Comparison of ENCODE assay signal across 13 cellular contexts in genomic region chr5:56183507-56183906, GRCh38. TPM values are rescaled to one million over a fixed set of nuclear protein-coding genes. Genes with fewer than 3 reads are reported as not detected.
A peak's percentile ranks its signal among the peaks of the same experiment; 100 is the strongest.
DNase-seq lines count a peak whose midpoint lies in the region; ATAC-seq, FAIRE-seq and TF ChIP-seq lines count a peak whose summit lies in the region.
"Had no signal": no experiment of that assay in that cellular context is flagged by ENCODE, and none has a peak within 500 bp of the region (broad histone marks: within the 10 kb centered on the region; RNA-seq: fewer than 3 reads in every experiment).

No MANE protein-coding gene starts in this region.

- in situ Hi-C loops in astrocyte of the cerebellum (cut with HindIII; ENCODE audit: low sequenced_read_pairs) = loop anchor here (25.0 kb wide), 1 partner anchor 196 kb away; the partner anchor contains the start of gene IL6ST

- H3K4me3 ChIP-seq in astrocyte of the cerebellum (ENCODE audit: low read depth, low read length) = no peak overlapping the region
- H3K4me3 ChIP-seq: upper lobe of right lung had no signal

- DNase-seq in AG20443 (ENCODE audit: low spot score) (peak; percentile 63), astrocyte of the cerebellum (ENCODE audit: low read depth) (peak; percentile 82), left kidney (ENCODE audit: low read depth, low spot score) (peak; percentile 88), pons (ENCODE audit: low spot score) (no peak), H9 (no peak), GM19239 (ENCODE audit: insufficient read length, low spot score) (no peak)
- DNase-seq in effector memory CD8-positive, alpha-beta T cell = no peak
- DNase-seq: DND-41; NCI-H1105 treated with DMSO at 0.1 percent for 48 hours; stimulated activated CD4-positive, alpha-beta T cell treated with anti-CD3 and anti-CD28 coated beads, Interleukin-4, amount 100 ng/mL, for 4 hours; upper lobe of right lung had no signal

- H3K9me3 Mint-ChIP-seq in H9 = no peaks in the 10 kb centered on the region
- H3K9me3 Mint-ChIP-seq in effector memory CD8-positive, alpha-beta T cell = no peaks in the 10 kb centered on the region
- H3K9me3 Mint-ChIP-seq: natural killer cell treated with Interleukin-12 subunit alpha and Interleukin-12 subunit beta and Interleukin-15 and Interleukin-18, amount 100 ng/mL, for 72 hours had no signal

- H3T11ph ChIP-seq in H9 (ENCODE audit: low read length) = no peak overlapping the region

- H3K4ac ChIP-seq in H9 (ENCODE audit: low read depth, low read length) = no peak overlapping the region

- no peak overlapping the region for H3K56ac ChIP-seq in H9 (ENCODE audit: insufficient read length, low read depth, low read length)

- H3K27ac ChIP-seq in H9 (ENCODE audit: insufficient read length, low read depth, low read length) = no peak overlapping the region
- H3K27ac ChIP-seq: upper lobe of right lung had no signal

- H3K4me2 ChIP-seq in H9 (ENCODE audit: insufficient read depth, insufficient read length, low read length) = no peak overlapping the region

- FAIRE-seq in GM19239 (lab: Jason Lieb, UNC) = no peak

- H3K79me2 ChIP-seq in H9 (ENCODE audit: insufficient read depth, low read length) = no peaks in the 10 kb centered on the region

- no peaks in the 10 kb centered on the region for H3K36me3 Mint-ChIP-seq in H9 (ENCODE audit: insufficient read depth in 1 of 3, low read depth in 3 of 3)
- no peaks in the 10 kb centered on the region for H3K36me3 Mint-ChIP-seq in effector memory CD8-positive, alpha-beta T cell (ENCODE audit: insufficient read depth)
- H3K36me3 Mint-ChIP-seq: natural killer cell treated with Interleukin-12 subunit alpha and Interleukin-12 subunit beta and Interleukin-15 and Interleukin-18, amount 100 ng/mL, for 72 hours had no signal

- no peak overlapping the region for H4K5ac ChIP-seq in H9 (ENCODE audit: insufficient read length, low read depth, low read length)

- no peak overlapping the region for H2BK12ac ChIP-seq in H9 (ENCODE audit: insufficient read length, low read depth, low read length)

- H3K4me1 ChIP-seq in H9 (ENCODE audit: insufficient read depth, low read length) = no peaks in the 10 kb centered on the region; the same call in 1 of the 2 replicates
- H3K4me1 ChIP-seq: upper lobe of right lung had no signal

- H2BK5ac ChIP-seq in H9 (ENCODE audit: insufficient read length, low read length) = no peak overlapping the region

- H3K14ac ChIP-seq in H9 (ENCODE audit: insufficient read depth, low read length) = no peak overlapping the region

- no peak overlapping the region for H4K8ac ChIP-seq in H9 (replicated peaks; ENCODE audit: insufficient read length, low read depth, low read length)

- no CpG with 5 or more reads among the region's 4 CpGs for WGBS in H9 (ENCODE audit: extremely low coverage, insufficient read length, low lambda C conversion rate)

- H3K9me3 ChIP-seq in H9 (ENCODE audit: control insufficient read depth, low read depth, low read length) = no peaks in the 10 kb centered on the region
- H3K9me3 ChIP-seq: upper lobe of right lung had no signal

- peak; percentile 54 for ATAC-seq in HG02610 (IDR thresholded peaks at IDR 0.05; ENCODE audit: unreplicated experiment)
- ATAC-seq in effector memory CD8-positive, alpha-beta T cell (replicated peaks) = no peak
- ATAC-seq: natural killer cell treated with Interleukin-12 subunit alpha and Interleukin-12 subunit beta and Interleukin-15 and Interleukin-18, amount 100 ng/mL, for 72 hours; upper lobe of right lung had no signal

- H3K23me2 ChIP-seq in H9 (ENCODE audit: insufficient read length, low read depth, low read length, poor library complexity, severe bottlenecking) = no peaks in the 10 kb centered on the region

- H4K20me1 ChIP-seq in H9 (ENCODE audit: control insufficient read depth, insufficient read depth, insufficient read length) = no peaks in the 10 kb centered on the region

- no peak overlapping the region for H3K23ac ChIP-seq in H9 (ENCODE audit: insufficient read length, low read depth, low read length)

- H3K27me3 Mint-ChIP-seq in H9 (ENCODE audit: low read depth) = no peaks in the 10 kb centered on the region
- H3K27me3 Mint-ChIP-seq in effector memory CD8-positive, alpha-beta T cell = peaks cover 2 to 27% of the 10 kb centered on the region in 2 donors

- no peak overlapping the region for H3K4me3 Mint-ChIP-seq in H9
- no peak overlapping the region for H3K4me3 Mint-ChIP-seq in effector memory CD8-positive, alpha-beta T cell
- H3K4me3 Mint-ChIP-seq: natural killer cell treated with Interleukin-12 subunit alpha and Interleukin-12 subunit beta and Interleukin-15 and Interleukin-18, amount 100 ng/mL, for 72 hours had no signal

- H3K9ac ChIP-seq in H9 (ENCODE audit: extremely low read depth, insufficient read length, low read length) = no peak overlapping the region

- no peak overlapping the region for H2AFZ ChIP-seq in H9 (ENCODE audit: low read length)

- no peak overlapping the region for H2BK120ac ChIP-seq in H9 (ENCODE audit: low read depth, low read length, poor library complexity, severe bottlenecking)

- no peaks in the 10 kb centered on the region for H3K79me1 ChIP-seq in H9 (ENCODE audit: insufficient read depth, low read depth, low read length, poor library complexity, severe bottlenecking)

- no peak for TF ChIP-seq CTCF in astrocyte of the cerebellum (IDR thresholded peaks at IDR 0.05; ENCODE audit: low read depth, low read length, missing control alignments)
- TF ChIP-seq CTCF in H9 (conservative IDR thresholded peaks at IDR 0.05) = no peak

- H3K27me3 ChIP-seq in H9 (ENCODE audit: insufficient read depth, low read length) = no peaks in the 10 kb centered on the region
- H3K27me3 ChIP-seq: upper lobe of right lung had no signal

- H3K27ac Mint-ChIP-seq in H9 = no peak overlapping the region
- no peak overlapping the region for H3K27ac Mint-ChIP-seq in effector memory CD8-positive, alpha-beta T cell
- H3K27ac Mint-ChIP-seq: natural killer cell treated with Interleukin-12 subunit alpha and Interleukin-12 subunit beta and Interleukin-15 and Interleukin-18, amount 100 ng/mL, for 72 hours had no signal

- H3K18ac ChIP-seq in H9 (ENCODE audit: insufficient read length, low read depth, low read length) = no peak overlapping the region

- no peak overlapping the region for H2BK15ac ChIP-seq in H9 (ENCODE audit: low read depth, low read length)

- no peak overlapping the region for H2AK5ac ChIP-seq in H9 (ENCODE audit: insufficient read length, low read length)

- H4K91ac ChIP-seq in H9 (ENCODE audit: insufficient read length, low read depth, low read length) = no peak overlapping the region

- peaks cover 18 to 20% of the 10 kb centered on the region in 2 experiments for H3K4me1 Mint-ChIP-seq in H9
- no peaks in the 10 kb centered on the region for H3K4me1 Mint-ChIP-seq in effector memory CD8-positive, alpha-beta T cell (ENCODE audit: low read depth in 2 of 2)

- H2BK20ac ChIP-seq in H9 (ENCODE audit: low read depth, low read length, poor library complexity, severe bottlenecking) = no peak overlapping the region

RNA-seq across cellular contexts. Expression of gene ANKRD55, which starts 49.6 kb away (rescaled TPM):
- total RNA-seq in H9 (2021) = not detected in 2 replicates

Comparison
In these comparisons a context has a peak if more than half of its experiments do, and no peak if none do; other contexts are left out.
1. DNase-seq: peak in AG20443 (single experiment), astrocyte of the cerebellum (single experiment) and left kidney (single experiment); none in pons (single experiment), H9 (single experiment), GM19239 (single experiment) and effector memory CD8-positive, alpha-beta T cell (0 of 3).